In genomic region chr2:11477994-11478393, GRCh38 we compare ENCODE assay signal across 8 cellular contexts. TPM values are rescaled to one million over a fixed set of nuclear protein-coding genes. Genes with fewer than 3 reads are reported as not detected.
DNase-seq lines count a peak whose midpoint lies in the region; ATAC-seq and TF ChIP-seq lines count a peak whose summit lies in the region.

No MANE protein-coding gene starts in this region.

- whole genome bisulfite sequencing in endodermal cell (ENCODE audit: insufficient coverage in 1 of 2, insufficient read length in 1 of 2), 2 experiments: 44 to 48% methylated on average over 2 of the region's 2 CpGs

- peak; percentile 95 for TF ChIP-seq CTCF in endodermal cell (conservative IDR thresholded peaks at IDR 0.05)

- no peaks in the 10 kb centered on the region for H3K9me3 ChIP-seq in endodermal cell (ENCODE audit: control insufficient read depth, low read length)

- peaks cover 5% of the 10 kb centered on the region for H3K4me1 ChIP-seq in endodermal cell (ENCODE audit: control insufficient read depth, insufficient read depth, low read length)

- no peak overlapping the region for H3K9ac ChIP-seq in endodermal cell (ENCODE audit: extremely low read depth, low read length, poor library complexity, severe bottlenecking)

- H3K36me3 Mint-ChIP-seq in endodermal cell (ENCODE audit: low read depth): no peaks in the 10 kb centered on the region

- peak; percentile 70 for DNase-seq in AG08396 (ENCODE audit: low spot score)
- DNase-seq in NCI-H748 treated with DMSO at 0.1 percent for 48 hours (lab: John Stamatoyannopoulos, UW): peak; percentile 55
- DNase-seq in activated CD8-positive, alpha-beta memory T cell treated with anti-CD3 and anti-CD28 coated beads for 24 hours: peak; percentile 93
- peak; percentile 96 for DNase-seq in endodermal cell
- DNase-seq in midbrain (lab: John Stamatoyannopoulos, UW): peak; percentile 93
- DNase-seq in stimulated activated CD8-positive, alpha-beta memory T cell treated with anti-CD3 and anti-CD28 coated beads, Interleukin-4, amount 100 ng/mL, for 1 hour (ENCODE audit: low read depth in 2 of 2, low spot score in 1 of 2): peak; percentile 67 to 68

- H3K27ac Mint-ChIP-seq in endodermal cell: no peak overlapping the region

- peaks cover 9% of the 10 kb centered on the region for H3K27me3 Mint-ChIP-seq in endodermal cell (ENCODE audit: insufficient read depth)

- H3K4me1 Mint-ChIP-seq in endodermal cell: peaks cover 22% of the 10 kb centered on the region

- no peak overlapping the region for H3K27ac ChIP-seq in endodermal cell (ENCODE audit: low read depth, low read length)

- no peak overlapping the region for H3K4me3 ChIP-seq in endodermal cell (ENCODE audit: low read length)

- no peaks in the 10 kb centered on the region for H3K36me3 ChIP-seq in endodermal cell (ENCODE audit: control insufficient read depth, insufficient read depth, low read length)

- H3K9me3 Mint-ChIP-seq in endodermal cell: no peaks in the 10 kb centered on the region

- no peaks in the 10 kb centered on the region for H3K27me3 ChIP-seq in endodermal cell (ENCODE audit: control insufficient read depth, insufficient read depth, low read length, poor library complexity, severe bottlenecking)

- ATAC-seq in GM18858 (IDR thresholded peaks at IDR 0.05; ENCODE audit: unreplicated experiment) (peak; percentile 74), HG03354 (IDR thresholded peaks at IDR 0.05; ENCODE audit: poor library complexity, severe bottlenecking, unreplicated experiment) (peak; percentile 86)

- no peak overlapping the region for H3K4me3 Mint-ChIP-seq in endodermal cell

RNA-seq across cellular contexts. Expression of gene E2F6, which starts 12.0 kb away (rescaled TPM):
- total RNA-seq in endodermal cell: 10 to 100 TPM; 24.9 to 30.3 TPM
- polyA plus RNA-seq in endodermal cell (2013, experiment 1 of 2): 32.9 TPM
- 32.6 TPM for polyA plus RNA-seq in endodermal cell (2013, experiment 2 of 2)

RNA-seq across cellular contexts. Expression of gene GREB1, which starts 55.9 kb away (rescaled TPM):
- 100 to 1,000 TPM in 1 of 2 donors, 10 to 100 TPM in 1; 86.4 to 106 TPM for total RNA-seq in endodermal cell
- polyA plus RNA-seq in endodermal cell (2013, experiment 1 of 2): 37.0 TPM
- 37.3 TPM for polyA plus RNA-seq in endodermal cell (2013, experiment 2 of 2)
